In the genomic region with DNA sequence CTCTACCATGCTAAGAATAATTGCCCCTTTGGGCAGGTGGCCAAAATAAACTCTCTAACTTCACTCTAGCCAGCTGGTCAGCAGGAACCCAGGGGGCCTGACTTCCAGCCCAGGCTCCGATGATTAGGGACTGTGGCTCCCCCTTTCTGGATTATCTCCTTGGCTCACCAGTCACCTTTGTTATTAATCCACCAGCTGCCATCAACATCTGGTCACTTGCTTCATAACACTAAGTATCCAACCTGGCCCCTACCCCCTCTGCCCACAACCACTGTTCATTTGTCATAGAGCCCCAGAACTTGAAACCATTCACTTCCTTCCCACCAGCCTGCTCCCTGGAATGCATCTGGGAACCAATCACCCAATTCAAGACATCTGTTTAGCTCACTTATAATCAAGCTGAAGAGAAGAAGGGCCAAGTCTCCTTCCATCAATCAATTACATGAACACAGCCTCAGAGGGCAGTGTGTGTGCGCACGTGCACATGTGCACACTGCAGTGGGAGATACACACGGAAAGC, we compare ENCODE assay signal across 14 cellular contexts.
"Had no signal": no experiment of that assay in that cellular context is flagged by ENCODE, and none has a peak within 500 bp of the region (broad histone marks: within the 10 kb centered on the region; RNA-seq: fewer than 3 reads in every experiment).

No MANE protein-coding gene starts in this region.

- ATAC-seq: natural killer cell treated with Interleukin-12 subunit alpha and Interleukin-12 subunit beta and Interleukin-15 and Interleukin-18, amount 100 ng/mL, for 72 hours; T-helper 17 cell had no signal

- DNase-seq: activated B cell treated with CpG ODN at 0.5 μM for 24 hours; activated CD4-positive, alpha-beta T cell treated with anti-CD3 and anti-CD28 coated beads, Interleukin-2, amount 10 ng/mL, durations not matched to agents 7 days and 5 days; activated CD8-positive, alpha-beta memory T cell treated with anti-CD3 and anti-CD28 coated beads, Interleukin-2, amount 50 U/mL, for 48 hours; aorta; left ventricle myocardium inferior; mesendoderm; nucleus accumbens; stimulated activated CD4-positive, alpha-beta T cell treated with anti-CD3 and anti-CD28 coated beads, Interleukin-15, amount 100 ng/mL, for 24 hours; stimulated activated CD4-positive, alpha-beta T cell treated with anti-CD3 and anti-CD28 coated beads, Interleukin-4, amount 100 ng/mL, for 24 hours; stimulated activated naive CD4-positive, alpha-beta T cell; T-helper 17 cell; tibial artery; uterus had no signal
